1 cellular context compared by ENCODE assay signal in the genomic region with DNA sequence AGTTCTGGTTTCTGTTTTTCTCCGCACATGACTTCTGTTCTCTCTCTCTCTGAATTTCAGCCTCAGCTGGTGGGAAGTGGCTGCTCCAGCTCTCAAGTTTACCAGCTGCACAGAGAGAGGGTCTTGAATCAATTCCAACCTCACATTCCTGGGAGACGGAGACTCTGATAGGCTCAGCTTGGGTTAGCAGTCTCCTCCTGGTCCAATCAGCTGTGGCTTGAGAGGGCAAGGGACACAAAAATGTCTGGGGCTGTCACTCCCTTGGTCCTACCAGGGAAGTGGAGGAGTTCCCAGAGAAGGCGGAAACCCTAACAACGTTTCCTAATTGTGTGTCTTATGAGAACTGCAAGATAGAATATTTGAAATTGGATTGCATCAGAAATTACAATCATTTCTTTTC.
TF ChIP-seq lines count a peak whose summit lies in the region.

No MANE protein-coding gene starts in this region.

TF ChIP-seq in GM23338, 12 proteins besides CTCF, POLR2A, EP300 and RAD21 (continued from another document):
- TF ChIP-seq, protein P1, sequence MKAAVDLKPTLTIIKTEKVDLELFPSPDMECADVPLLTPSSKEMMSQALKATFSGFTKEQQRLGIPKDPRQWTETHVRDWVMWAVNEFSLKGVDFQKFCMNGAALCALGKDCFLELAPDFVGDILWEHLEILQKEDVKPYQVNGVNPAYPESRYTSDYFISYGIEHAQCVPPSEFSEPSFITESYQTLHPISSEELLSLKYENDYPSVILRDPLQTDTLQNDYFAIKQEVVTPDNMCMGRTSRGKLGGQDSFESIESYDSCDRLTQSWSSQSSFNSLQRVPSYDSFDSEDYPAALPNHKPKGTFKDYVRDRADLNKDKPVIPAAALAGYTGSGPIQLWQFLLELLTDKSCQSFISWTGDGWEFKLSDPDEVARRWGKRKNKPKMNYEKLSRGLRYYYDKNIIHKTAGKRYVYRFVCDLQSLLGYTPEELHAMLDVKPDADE (IDR thresholded peaks at IDR 0.05), result no peak
- TF ChIP-seq POLR2AphosphoS5 (IDR thresholded peaks at IDR 0.05; ENCODE audit: low read depth), result no peak
- no peak for TF ChIP-seq ZNF462 (CRISPR knock-in tag; IDR thresholded peaks at IDR 0.05)
- no peak for TF ChIP-seq CREB1 (CRISPR knock-in tag; IDR thresholded peaks at IDR 0.05; ENCODE audit: low read depth)
